Comparison of ENCODE assay signal across 13 cellular contexts in genomic region chr2:113887393-113887792, GRCh38. TPM values are rescaled to one million over a fixed set of nuclear protein-coding genes. Genes with fewer than 3 reads are reported as not detected.
DNase-seq lines count a peak whose midpoint lies in the region; ATAC-seq and TF ChIP-seq lines count a peak whose summit lies in the region.
"Had no signal": no experiment of that assay in that cellular context is flagged by ENCODE, and none has a peak within 500 bp of the region (broad histone marks: within the 10 kb centered on the region; RNA-seq: fewer than 3 reads in every experiment).

No MANE protein-coding gene starts in this region.

- H3K9me3 Mint-ChIP-seq in CD8-positive, alpha-beta T cell, result no peaks in the 10 kb centered on the region
- H3K9me3 Mint-ChIP-seq in activated naive CD8-positive, alpha-beta T cell treated with anti-CD3 and anti-CD28 coated beads, Interleukin-2, amount 50 U/mL, for 24 hours, result no peaks in the 10 kb centered on the region
- no peaks in the 10 kb centered on the region for H3K9me3 Mint-ChIP-seq in neural crest cell
- H3K9me3 Mint-ChIP-seq: H9 had no signal

- peak overlapping the region; percentile 75 for H3K27ac Mint-ChIP-seq in CD8-positive, alpha-beta T cell
- H3K27ac Mint-ChIP-seq in activated naive CD8-positive, alpha-beta T cell treated with anti-CD3 and anti-CD28 coated beads, Interleukin-2, amount 50 U/mL, for 24 hours, result peak overlapping the region; percentile 82
- no peak overlapping the region for H3K27ac Mint-ChIP-seq in neural crest cell (ENCODE audit: unreplicated experiment)

- H3K27me3 Mint-ChIP-seq in CD8-positive, alpha-beta T cell (ENCODE audit: low read depth), result no peaks in the 10 kb centered on the region
- no peaks in the 10 kb centered on the region for H3K27me3 Mint-ChIP-seq in activated naive CD8-positive, alpha-beta T cell treated with anti-CD3 and anti-CD28 coated beads, Interleukin-2, amount 50 U/mL, for 24 hours
- no peaks in the 10 kb centered on the region for H3K27me3 Mint-ChIP-seq in neural crest cell (ENCODE audit: low read depth)

- no peak for TF ChIP-seq POLR2A in testis (IDR thresholded peaks at IDR 0.05)

- H3K27ac ChIP-seq in CD8-positive, alpha-beta T cell (ENCODE audit: low read depth, low read length), result no peak overlapping the region
- H3K27ac ChIP-seq in KOPT-K1 (ENCODE audit: low read depth, low read length, poor library complexity, severe bottlenecking) (peak overlapping the region; percentile 23), testis (no peak overlapping the region)

- no peaks in the 10 kb centered on the region for H3K27me3 ChIP-seq in CD8-positive, alpha-beta T cell (ENCODE audit: insufficient read depth, low read length)
- no peaks in the 10 kb centered on the region for H3K27me3 ChIP-seq in testis
- H3K27me3 ChIP-seq: sigmoid colon had no signal

- DNase-seq in CD8-positive, alpha-beta T cell, result no peak
- DNase-seq in activated naive CD8-positive, alpha-beta T cell treated with anti-CD3 and anti-CD28 coated beads, Interleukin-2, amount 50 U/mL, for 24 hours, result no peak
- DNase-seq in neural crest cell (ENCODE audit: low read depth, low spot score) (no peak), AG08396 (ENCODE audit: low spot score) (no peak), EL (no peak), testis (no peak)
- DNase-seq: DMS 273 treated with DMSO at 0.1 percent for 48 hours, H9, left cardiac atrium, sigmoid colon had no signal

- intact Hi-C loops in CD8-positive, alpha-beta T cell (cut with DNase I, micrococcal nuclease), result loop anchor here in 1 of 2 experiments (5.0 kb wide), 1 partner anchor 1830 kb away; the partner anchor contains the start of gene TMEM87B
- intact Hi-C loops in testis (cut with DNase I; ENCODE audit: low total_unique reads), result no loop called here

- CTCF ChIA-PET in CD8-positive, alpha-beta T cell (lab: Charles Lee), result no interaction called here

- POLR2A ChIA-PET in CD8-positive, alpha-beta T cell (lab: Charles Lee), result interaction anchor here (1.0 to 3.9 kb wide), 3 partner anchors 10 to 131 kb away, joined by 4 to 20 read pairs (median 4); partner anchors contain the start of gene SLC35F5

- whole genome bisulfite sequencing in testis, 2 donors, result 87 to 92% methylated on average over 4 of the region's 4 CpGs

- no peaks in the 10 kb centered on the region for H3K9me3 ChIP-seq in CD8-positive, alpha-beta T cell (ENCODE audit: low read length)
- H3K9me3 ChIP-seq in KOPT-K1 (ENCODE audit: insufficient read depth, low read length, poor library complexity, severe bottlenecking) (no peaks in the 10 kb centered on the region), testis (no peaks in the 10 kb centered on the region)
- H3K9me3 ChIP-seq: sigmoid colon had no signal

- peaks cover 46% of the 10 kb centered on the region for H3K4me1 ChIP-seq in CD8-positive, alpha-beta T cell (ENCODE audit: insufficient read depth, low read length)
- peaks cover 22% of the 10 kb centered on the region for H3K4me1 ChIP-seq in testis

- ATAC-seq in CD8-positive, alpha-beta T cell, result no peak
- ATAC-seq in activated naive CD8-positive, alpha-beta T cell treated with anti-CD3 and anti-CD28 coated beads, Interleukin-2, amount 50 U/mL, for 24 hours, result peak; percentile 6
- ATAC-seq in HG02678 (IDR thresholded peaks at IDR 0.05; ENCODE audit: unreplicated experiment), result no peak
- ATAC-seq: activated CD4-positive, CD25-positive, alpha-beta regulatory T cell treated with anti-CD3 and anti-CD28 coated beads, Interleukin-2, amount 50 U/mL, for 24 hours; left cardiac atrium had no signal

- peaks cover 59% of the 10 kb centered on the region for H3K4me1 Mint-ChIP-seq in CD8-positive, alpha-beta T cell (ENCODE audit: low read depth)
- H3K4me1 Mint-ChIP-seq in activated naive CD8-positive, alpha-beta T cell treated with anti-CD3 and anti-CD28 coated beads, Interleukin-2, amount 50 U/mL, for 24 hours, result peaks cover 54% of the 10 kb centered on the region
- H3K4me1 Mint-ChIP-seq in neural crest cell, result peaks cover 59% of the 10 kb centered on the region

- no peaks in the 10 kb centered on the region for H3K36me3 ChIP-seq in CD8-positive, alpha-beta T cell (ENCODE audit: insufficient read depth, low read length)
- H3K36me3 ChIP-seq in KOPT-K1 (ENCODE audit: insufficient read depth, low read length) (peaks cover 9% of the 10 kb centered on the region; the same call in 1 of the 2 replicates), testis (ENCODE audit: low read depth, missing control alignments) (no peaks in the 10 kb centered on the region)
- H3K36me3 ChIP-seq: sigmoid colon had no signal

- peaks cover 26% of the 10 kb centered on the region for H3K36me3 Mint-ChIP-seq in CD8-positive, alpha-beta T cell
- H3K36me3 Mint-ChIP-seq in activated naive CD8-positive, alpha-beta T cell treated with anti-CD3 and anti-CD28 coated beads, Interleukin-2, amount 50 U/mL, for 24 hours (ENCODE audit: low read depth), result peaks cover 35% of the 10 kb centered on the region
- H3K36me3 Mint-ChIP-seq in neural crest cell (ENCODE audit: low read depth), result peaks cover 6% of the 10 kb centered on the region

- peak overlapping the region; percentile 15 for H3K4me3 ChIP-seq in CD8-positive, alpha-beta T cell (ENCODE audit: low read depth, low read length)
- no peak overlapping the region for H3K4me3 ChIP-seq in testis
- H3K4me3 ChIP-seq: sigmoid colon had no signal

- TF ChIP-seq CTCF in CD8-positive, alpha-beta T cell (IDR thresholded peaks at IDR 0.05), result no peak
- TF ChIP-seq CTCF in neural crest cell (conservative IDR thresholded peaks at IDR 0.05), result no peak
- no peak for TF ChIP-seq CTCF in testis (IDR thresholded peaks at IDR 0.05)

- peak overlapping the region; percentile 61 for H3K4me3 Mint-ChIP-seq in CD8-positive, alpha-beta T cell
- peak overlapping the region; percentile 90 for H3K4me3 Mint-ChIP-seq in activated naive CD8-positive, alpha-beta T cell treated with anti-CD3 and anti-CD28 coated beads, Interleukin-2, amount 50 U/mL, for 24 hours
- peak overlapping the region; percentile 71 for H3K4me3 Mint-ChIP-seq in neural crest cell

RNA-seq across cellular contexts. Expression of gene ACTR3, which starts 2.5 kb away (rescaled TPM):
- total RNA-seq in CD8-positive, alpha-beta T cell, result 100 to 1,000 TPM; 121 to 122 TPM
- total RNA-seq in neural crest cell, result 172 and 173 TPM in 2 replicates
- 100 to 1,000 TPM; 106 to 114 TPM for total RNA-seq in testis
- polyA plus RNA-seq in testis (ENCODE audit: insufficient read depth, low read depth, low replicate concordance), result 180 TPM
